Comparison of ENCODE assay signal across 1 cellular context in the genomic region with DNA sequence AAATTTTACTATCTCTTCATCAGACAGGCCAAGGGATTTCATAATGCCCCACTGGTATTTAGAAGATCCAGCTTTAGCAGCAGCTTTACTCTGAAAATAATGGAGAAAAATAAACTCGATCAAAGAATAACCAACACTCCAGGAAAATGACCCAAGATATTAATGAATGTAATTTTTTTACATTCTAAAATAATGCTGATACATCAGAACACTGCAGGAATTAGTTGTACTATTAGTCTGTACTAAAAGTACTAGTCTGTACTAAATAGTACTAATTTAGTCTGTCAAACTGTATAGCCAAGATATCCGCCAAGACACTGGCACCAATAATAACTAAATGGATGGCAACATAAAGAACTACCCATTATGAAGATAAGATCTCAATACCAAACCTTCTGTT.
A peak's percentile ranks its signal among the peaks of the same experiment; 100 is the strongest.
TF ChIP-seq lines count a peak whose summit lies in the region.

No MANE protein-coding gene starts in this region.

TF ChIP-seq in HepG2, 621 proteins besides CTCF, POLR2A, EP300 and RAD21:
- no peak for TF ChIP-seq ZNF557 (CRISPR knock-in tag; IDR thresholded peaks at IDR 0.05)
- TF ChIP-seq ZNF83 (CRISPR knock-in tag; IDR thresholded peaks at IDR 0.05; ENCODE audit: borderline replicate concordance) = no peak
- TF ChIP-seq SIX1 (CRISPR knock-in tag; IDR thresholded peaks at IDR 0.05; ENCODE audit: borderline replicate concordance) = no peak
- TF ChIP-seq, protein P1, sequence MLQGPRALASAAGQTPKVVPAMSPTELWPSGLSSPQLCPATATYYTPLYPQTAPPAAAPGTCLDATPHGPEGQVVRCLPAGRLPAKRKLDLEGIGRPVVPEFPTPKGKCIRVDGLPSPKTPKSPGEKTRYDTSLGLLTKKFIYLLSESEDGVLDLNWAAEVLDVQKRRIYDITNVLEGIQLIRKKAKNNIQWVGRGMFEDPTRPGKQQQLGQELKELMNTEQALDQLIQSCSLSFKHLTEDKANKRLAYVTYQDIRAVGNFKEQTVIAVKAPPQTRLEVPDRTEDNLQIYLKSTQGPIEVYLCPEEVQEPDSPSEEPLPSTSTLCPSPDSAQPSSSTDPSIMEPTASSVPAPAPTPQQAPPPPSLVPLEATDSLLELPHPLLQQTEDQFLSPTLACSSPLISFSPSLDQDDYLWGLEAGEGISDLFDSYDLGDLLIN (CRISPR knock-in tag; IDR thresholded peaks at IDR 0.05; ENCODE audit: borderline replicate concordance) = no peak
- no peak for TF ChIP-seq ATM (IDR thresholded peaks at IDR 0.05; ENCODE audit: borderline replicate concordance)
- TF ChIP-seq MAFK (conservative IDR thresholded peaks at IDR 0.05 in 1 of 2, IDR thresholded peaks at IDR 0.05 in 1 of 2; ENCODE audit: low read length in 2 of 2) = peak; percentile 51 to 84; a peak in 3 of 4 replicates
- TF ChIP-seq, protein P2, sequence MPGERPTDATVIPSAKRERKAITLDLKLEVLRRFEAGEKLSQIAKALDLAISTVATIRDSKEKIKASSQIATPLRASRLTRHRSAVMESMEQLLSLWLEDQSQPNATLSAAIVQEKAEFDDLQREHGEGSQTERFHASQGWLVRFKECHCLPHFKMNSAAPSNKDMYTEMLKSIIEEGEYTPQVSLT (CRISPR knock-in tag; IDR thresholded peaks at IDR 0.05; ENCODE audit: borderline replicate concordance, low read depth) = no peak
- TF ChIP-seq FOXC1 (CRISPR knock-in tag; IDR thresholded peaks at IDR 0.05; ENCODE audit: borderline replicate concordance) = no peak
- TF ChIP-seq MAFF (IDR thresholded peaks at IDR 0.05; ENCODE audit: low read depth, low read length) = peak; percentile 67
- TF ChIP-seq MLLT10 (CRISPR knock-in tag; IDR thresholded peaks at IDR 0.05) = no peak
TF ChIP-seq in HepG2: peak in this region for 2.
